16 cellular contexts compared by ENCODE assay signal in genomic region chr4:174118171-174118570, GRCh38.
"Had no signal": no experiment of that assay in that cellular context is flagged by ENCODE, and none has a peak within 500 bp of the region (broad histone marks: within the 10 kb centered on the region; RNA-seq: fewer than 3 reads in every experiment).

No MANE protein-coding gene starts in this region.

- H3K27me3 ChIP-seq: tibial nerve, upper lobe of left lung had no signal

- DNase-seq: dorsolateral prefrontal cortex; effector CD4-positive, alpha-beta T cell; hypothalamus; mucosa of descending colon; naive B cell; spleen; stimulated activated CD4-positive, alpha-beta T cell treated with anti-CD3 and anti-CD28 coated beads, Interleukin-4, amount 100 ng/mL, for 4 hours; upper lobe of left lung had no signal

- H3K36me3 ChIP-seq: spleen, thoracic aorta, tibial nerve, upper lobe of left lung had no signal

- H2AFZ ChIP-seq: parathyroid adenoma had no signal

- H3K4me1 ChIP-seq: parathyroid adenoma, upper lobe of left lung had no signal

- H3K4me3 ChIP-seq: dorsolateral prefrontal cortex, lung, mucosa of descending colon, spleen, tibial nerve, upper lobe of left lung had no signal

- H3K9me3 ChIP-seq: mucosa of descending colon, spleen, thoracic aorta, tibial nerve, upper lobe of left lung had no signal

- H3K27ac ChIP-seq: dorsolateral prefrontal cortex, parathyroid adenoma, spleen, thoracic aorta, tibial nerve, upper lobe of left lung had no signal

- H3K9ac ChIP-seq: parathyroid adenoma had no signal

- ATAC-seq: left lobe of liver; mucosa of descending colon; natural killer cell treated with Interleukin-12 subunit alpha and Interleukin-12 subunit beta and Interleukin-15 and Interleukin-18, amount 100 ng/mL, for 72 hours; sciatic nerve; stimulated activated memory B cell treated with anti-CD40 and anti-IgM and Interleukin-4, amounts not matched to agents 10 μg/mL and 1 μg/mL and 100 μg/mL, for 72 hours had no signal
